In the genomic region with DNA sequence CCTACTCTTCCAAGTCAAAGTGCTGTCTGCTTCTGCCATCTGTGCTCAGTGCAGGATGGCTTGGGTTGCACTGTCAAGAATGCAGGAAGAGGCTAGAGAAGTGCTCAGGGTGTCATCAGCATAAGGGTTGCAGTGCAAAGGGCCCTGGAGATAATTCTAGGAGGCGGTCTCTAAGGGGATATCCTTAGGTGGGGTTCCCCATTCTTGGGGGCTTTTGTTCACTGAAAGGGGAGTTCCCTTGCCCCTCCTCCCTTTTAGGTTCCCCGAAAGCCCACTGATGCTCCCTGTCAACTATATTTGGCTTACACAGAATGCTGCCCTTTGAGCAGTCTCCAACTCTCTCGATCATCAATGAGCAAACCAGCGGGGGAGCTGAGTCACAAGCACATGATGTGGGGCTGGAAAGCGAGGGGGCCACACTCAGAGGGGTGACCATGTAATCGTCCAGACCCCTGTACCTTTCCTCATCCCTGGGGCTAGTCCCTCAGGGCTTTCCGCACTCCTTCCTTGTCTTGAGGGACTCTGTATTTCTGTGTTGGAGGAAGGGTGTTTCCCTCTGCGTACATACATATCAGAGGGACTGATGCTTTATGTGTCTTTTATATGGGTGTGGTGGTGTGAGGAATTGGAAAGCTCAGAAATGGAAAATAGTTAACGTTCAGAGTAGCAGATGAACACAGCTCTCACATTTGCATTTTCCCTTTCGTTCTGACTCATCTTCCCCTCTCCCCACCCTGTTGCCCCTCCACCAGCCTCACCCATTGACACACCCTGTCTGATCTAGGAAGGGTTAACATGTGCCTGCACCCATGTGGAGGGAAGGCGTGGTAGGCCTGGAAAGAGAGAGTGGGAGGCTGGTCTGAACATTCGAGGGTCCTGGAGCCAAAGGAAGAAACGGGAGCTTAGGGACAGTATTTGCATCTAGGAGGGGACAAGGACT, we compare ENCODE assay signal across 11 cellular contexts. TPM values are rescaled to one million over a fixed set of nuclear protein-coding genes. Genes with fewer than 3 reads are reported as not detected.
DNase-seq lines count a peak whose midpoint lies in the region; ATAC-seq, FAIRE-seq and TF ChIP-seq lines count a peak whose summit lies in the region.
"Had no signal": no experiment of that assay in that cellular context is flagged by ENCODE, and none has a peak within 500 bp of the region (broad histone marks: within the 10 kb centered on the region; RNA-seq: fewer than 3 reads in every experiment).

No MANE protein-coding gene starts in this region.

- H3K4me1 ChIP-seq in spleen (peaks cover 13 to 61% (median 51%) of the 10 kb centered on the region in 6 donors), mesendoderm (ENCODE audit: control insufficient read depth, low read depth, low read length) (peaks cover 2% of the 10 kb centered on the region)

- no peak overlapping the region for H2BK15ac ChIP-seq in mesendoderm (replicated peaks; ENCODE audit: low read depth)

- H2BK120ac ChIP-seq in mesendoderm (ENCODE audit: low read depth, low read length), result no peak overlapping the region

- H3K27me3 Mint-ChIP-seq in activated CD4-positive, alpha-beta T cell treated with anti-CD3 and anti-CD28 coated beads, Interleukin-2, amount 10 ng/mL, durations not matched to agents 7 days and 5 days, result no peaks in the 10 kb centered on the region

- in situ Hi-C loops in GM13976 (cut with MboI; ENCODE audit: low sequenced_read_pairs, unreplicated experiment), result no loop called here

- 45 to 67% (median 64%) methylated on average over 13 of the region's 13 CpGs for WGBS in spleen, 5 donors
- WGBS in mesendoderm (ENCODE audit: extremely low coverage, insufficient coverage, low lambda C conversion rate), result no CpG with 5 or more reads among the region's 13 CpGs

- H3K27ac ChIP-seq in spleen (peak overlapping the region in 5 of 8 donors; percentile 7 to 97 (median 80)), mesendoderm (ENCODE audit: low read depth, low read length) (no peak overlapping the region)
- H3K27ac ChIP-seq: VCaP had no signal

- H3K27ac Mint-ChIP-seq in activated CD4-positive, alpha-beta T cell treated with anti-CD3 and anti-CD28 coated beads, Interleukin-2, amount 10 ng/mL, durations not matched to agents 7 days and 5 days, result peak overlapping the region; percentile 99

- H4K5ac ChIP-seq in mesendoderm (ENCODE audit: low read length), result no peak overlapping the region

- H3K4me3 Mint-ChIP-seq in activated CD4-positive, alpha-beta T cell treated with anti-CD3 and anti-CD28 coated beads, Interleukin-2, amount 10 ng/mL, durations not matched to agents 7 days and 5 days, result peak overlapping the region; percentile 37
- H3K4me3 Mint-ChIP-seq: neural crest cell had no signal

- H3K56ac ChIP-seq in mesendoderm (ENCODE audit: low read length), result no peak overlapping the region

- peaks cover 63% of the 10 kb centered on the region for H3K4me1 Mint-ChIP-seq in activated CD4-positive, alpha-beta T cell treated with anti-CD3 and anti-CD28 coated beads, Interleukin-2, amount 10 ng/mL, durations not matched to agents 7 days and 5 days

- H4K8ac ChIP-seq in mesendoderm (ENCODE audit: low read depth, low read length), result no peak overlapping the region

- H3K27me3 ChIP-seq in spleen (replicated peaks in 1 of 7) (no peaks in the 10 kb centered on the region), mesendoderm (ENCODE audit: insufficient read depth, low read length, poor library complexity) (no peaks in the 10 kb centered on the region)

- H2BK5ac ChIP-seq in mesendoderm (ENCODE audit: low read length), result no peak overlapping the region

- H3K4me2 ChIP-seq in mesendoderm (ENCODE audit: low read length), result no peak overlapping the region

- DNase-seq in GM13976 (ENCODE audit: low spot score), result peak; percentile 70
- peak; percentile 64 for DNase-seq in activated CD4-positive, alpha-beta T cell treated with anti-CD3 and anti-CD28 coated beads, Interleukin-2, amount 10 ng/mL, durations not matched to agents 7 days and 5 days
- no peak for DNase-seq in spleen
- DNase-seq in D721Med (ENCODE audit: insufficient read length, low spot score), result no peak
- DNase-seq in NCI-H2029 treated with DMSO at 0.1 percent for 48 hours (lab: John Stamatoyannopoulos, UW), result no peak
- no peak for DNase-seq in mesendoderm
- DNase-seq in AML-193 (lab: John Stamatoyannopoulos, UW), result no peak

- peak; percentile 26 for ATAC-seq in GM21723 (IDR thresholded peaks at IDR 0.05; ENCODE audit: unreplicated experiment)

- peaks cover 2% of the 10 kb centered on the region for H3K36me3 Mint-ChIP-seq in activated CD4-positive, alpha-beta T cell treated with anti-CD3 and anti-CD28 coated beads, Interleukin-2, amount 10 ng/mL, durations not matched to agents 7 days and 5 days (ENCODE audit: low read depth)

- POLR2A ChIA-PET in activated CD4-positive, alpha-beta T cell treated with anti-CD3 and anti-CD28 coated beads, Interleukin-2, amount 10 ng/mL, durations not matched to agents 7 days and 5 days (lab: Charles Lee), result interaction anchor here (0.6 to 4.3 kb wide), 4 partner anchors 9 to 17 kb away, joined by 3 to 31 read pairs (median 8); no protein-coding TSS in a partner anchor

- H3K79me2 ChIP-seq in mesendoderm (ENCODE audit: control insufficient read depth, insufficient read depth, low read length), result no peaks in the 10 kb centered on the region

- H3K9me3 Mint-ChIP-seq in activated CD4-positive, alpha-beta T cell treated with anti-CD3 and anti-CD28 coated beads, Interleukin-2, amount 10 ng/mL, durations not matched to agents 7 days and 5 days, result no peaks in the 10 kb centered on the region
- H3K9me3 Mint-ChIP-seq: neural crest cell had no signal

- H3K9me3 ChIP-seq in spleen, result no peaks in the 10 kb centered on the region

- intact Hi-C loops in spleen (cut with DNase I; ENCODE audit: low total_unique reads), result loop anchor here (10.0 kb wide), 1 partner anchor 156 kb away; no protein-coding TSS in a partner anchor

- H3K79me1 ChIP-seq in mesendoderm (ENCODE audit: low read length), result no peaks in the 10 kb centered on the region

- CTCF ChIA-PET in activated CD4-positive, alpha-beta T cell treated with anti-CD3 and anti-CD28 coated beads, Interleukin-2, amount 10 ng/mL, durations not matched to agents 7 days and 5 days (lab: Charles Lee), result interaction anchor here (0.7 to 6.0 kb wide), 3 partner anchors 9 to 26 kb away, joined by 5 to 72 read pairs (median 26); no protein-coding TSS in a partner anchor

- no peak overlapping the region for H2AK5ac ChIP-seq in mesendoderm (ENCODE audit: low read length)

- TF ChIP-seq CTCF in GM13976 (IDR thresholded peaks at IDR 0.05; ENCODE audit: borderline replicate concordance, control extremely low read depth, extremely low read depth, insufficient read depth, missing control alignments) (no peak), spleen (IDR thresholded peaks at IDR 0.05 in 8 of 11, conservative IDR thresholded peaks at IDR 0.05 in 3 of 11) (no peak), D721Med (IDR thresholded peaks at IDR 0.05; ENCODE audit: insufficient read depth, missing control alignments) (no peak)

- no peak for FAIRE-seq in D721Med (lab: Jason Lieb, UNC)

- H3K18ac ChIP-seq in mesendoderm (ENCODE audit: low read length), result no peak overlapping the region

- H3K9ac ChIP-seq in mesendoderm (ENCODE audit: low read length), result no peak overlapping the region

- H3K36me3 ChIP-seq in spleen, result no peaks in the 10 kb centered on the region
- no peaks in the 10 kb centered on the region for H3K36me3 ChIP-seq in mesendoderm (ENCODE audit: control insufficient read depth, insufficient read depth, low read length)

- no peak overlapping the region for H3K23ac ChIP-seq in mesendoderm (ENCODE audit: low read length)

- no peak for TF ChIP-seq POLR2A in spleen (IDR thresholded peaks at IDR 0.05)

- peak overlapping the region in 1 of 8 donors; percentile 17 for H3K4me3 ChIP-seq in spleen
- no peak overlapping the region for H3K4me3 ChIP-seq in mesendoderm (ENCODE audit: low read length)

- no peak overlapping the region for H3K4ac ChIP-seq in mesendoderm (ENCODE audit: low read depth, low read length)

RNA-seq across cellular contexts. Expression of gene ZBTB32, which starts 6.7 kb away (rescaled TPM):
- total RNA-seq in activated CD4-positive, alpha-beta T cell treated with anti-CD3 and anti-CD28 coated beads, Interleukin-2, amount 10 ng/mL, durations not matched to agents 7 days and 5 days, result 10 to 100 TPM; 15.4 to 17.3 TPM
- total RNA-seq in spleen, result 1 to 10 TPM; 2.5 to 6.9 (median 4.0) TPM
- 1 to 10 TPM; 3.0 to 8.2 (median 4.8) TPM for polyA plus RNA-seq in spleen
- 0.01 TPM for polyA plus RNA-seq in mesendoderm (2013, experiment 1 of 2)
- polyA plus RNA-seq in mesendoderm (2013, experiment 2 of 2), result 0.07 TPM
- total RNA-seq: neural crest cell, urinary bladder had no signal

RNA-seq across cellular contexts. Expression of gene KMT2B, which starts 6.7 kb away (rescaled TPM):
- total RNA-seq in activated CD4-positive, alpha-beta T cell treated with anti-CD3 and anti-CD28 coated beads, Interleukin-2, amount 10 ng/mL, durations not matched to agents 7 days and 5 days, result 10 to 100 TPM; 65.1 to 67.2 TPM
- total RNA-seq in spleen, result 10 to 100 TPM; 36.6 to 58.2 (median 50.7) TPM
- polyA plus RNA-seq in spleen, result 10 to 100 TPM; 17.6 to 37.2 (median 27.6) TPM
- polyA plus RNA-seq in mesendoderm (2013, experiment 1 of 2), result 13.9 TPM
- polyA plus RNA-seq in mesendoderm (2013, experiment 2 of 2), result 13.0 TPM

RNA-seq across cellular contexts. Expression of gene IGFLR1, which starts 31.2 kb away (rescaled TPM):
- 10 to 100 TPM; 53.7 to 54.6 TPM for total RNA-seq in activated CD4-positive, alpha-beta T cell treated with anti-CD3 and anti-CD28 coated beads, Interleukin-2, amount 10 ng/mL, durations not matched to agents 7 days and 5 days
- total RNA-seq in spleen, result 10 to 100 TPM; 16.5 to 64.7 (median 43.5) TPM
- 10 to 100 TPM; 30.1 to 62.9 (median 49.3) TPM for polyA plus RNA-seq in spleen
- polyA plus RNA-seq in mesendoderm (2013, experiment 1 of 2), result 6.2 TPM
- polyA plus RNA-seq in mesendoderm (2013, experiment 2 of 2), result 5.7 TPM

RNA-seq across cellular contexts. Expression of gene U2AF1L4, which starts 34.2 kb away (rescaled TPM):
- total RNA-seq in activated CD4-positive, alpha-beta T cell treated with anti-CD3 and anti-CD28 coated beads, Interleukin-2, amount 10 ng/mL, durations not matched to agents 7 days and 5 days, result 10 to 100 TPM; 35.0 to 38.1 TPM
- total RNA-seq in spleen, result 10 to 100 TPM; 27.3 to 65.1 (median 29.7) TPM
- polyA plus RNA-seq in spleen, result 10 to 100 TPM; 27.2 to 96.5 (median 60.7) TPM
- 13.7 TPM for polyA plus RNA-seq in mesendoderm (2013, experiment 1 of 2)
- polyA plus RNA-seq in mesendoderm (2013, experiment 2 of 2), result 14.2 TPM

RNA-seq across cellular contexts. Expression of gene PSENEN, which starts 34.4 kb away (rescaled TPM):
- total RNA-seq in activated CD4-positive, alpha-beta T cell treated with anti-CD3 and anti-CD28 coated beads, Interleukin-2, amount 10 ng/mL, durations not matched to agents 7 days and 5 days, result 10 to 100 TPM; 41.7 to 46.3 TPM
- 10 to 100 TPM; 37.5 to 55.7 (median 47.6) TPM for total RNA-seq in spleen
- 10 to 100 TPM; 61.9 to 71.3 (median 62.1) TPM for polyA plus RNA-seq in spleen
- 90.9 TPM for polyA plus RNA-seq in mesendoderm (2013, experiment 1 of 2)
- 84.3 TPM for polyA plus RNA-seq in mesendoderm (2013, experiment 2 of 2)

Comparison
In these comparisons a context has a peak if more than half of its experiments do, and no peak if none do; other contexts are left out.
1. DNase-seq: peak in GM13976 (single experiment) and activated CD4-positive, alpha-beta T cell treated with anti-CD3 and anti-CD28 coated beads, Interleukin-2, amount 10 ng/mL, durations not matched to agents 7 days and 5 days (single experiment); none in spleen (single experiment), D721Med (single experiment), NCI-H2029 treated with DMSO at 0.1 percent for 48 hours (single experiment), mesendoderm (single experiment) and AML-193 (0 of 2).